ENCODE assay signal across 14 cellular contexts in genomic region chr4:90215286-90215685, GRCh38.
DNase-seq lines count a peak whose midpoint lies in the region; ATAC-seq, FAIRE-seq and TF ChIP-seq lines count a peak whose summit lies in the region.
"Had no signal": no experiment of that assay in that cellular context is flagged by ENCODE, and none has a peak within 500 bp of the region (broad histone marks: within the 10 kb centered on the region; RNA-seq: fewer than 3 reads in every experiment).

No MANE protein-coding gene starts in this region.

- peak; percentile 3 for FAIRE-seq in kidney (lab: Jason Lieb, UNC)

- H3K9me3 ChIP-seq in kidney (ENCODE audit: control insufficient read depth in 1 of 2, low read length in 2 of 2) (no peaks in the 10 kb centered on the region), SK-N-SH (no peaks in the 10 kb centered on the region)
- H3K9me3 ChIP-seq: prostate gland had no signal

- 16% methylated on average over 1 of the region's 1 CpG for WGBS in SK-N-SH (ENCODE audit: low lambda C conversion rate)

- H3K36me3 ChIP-seq in kidney (ENCODE audit: control insufficient read depth in 1 of 2, insufficient read depth in 2 of 2, low read length in 2 of 2) (no peaks in the 10 kb centered on the region), SK-N-SH (replicated peaks in 1 of 2; ENCODE audit: control insufficient read depth in 1 of 2, insufficient read depth in 2 of 2, low read length in 1 of 2) (no peaks in the 10 kb centered on the region)
- H3K36me3 ChIP-seq: prostate gland had no signal

- H3K9me2 ChIP-seq in SK-N-SH, result no peaks in the 10 kb centered on the region

- H3K27me3 ChIP-seq in SK-N-SH (ENCODE audit: insufficient read depth), result no peaks in the 10 kb centered on the region

- no peak overlapping the region for H3K4me2 ChIP-seq in SK-N-SH

- ATAC-seq in GM18868 (IDR thresholded peaks at IDR 0.05; ENCODE audit: unreplicated experiment) (peak; percentile 56), GM21717 (IDR thresholded peaks at IDR 0.05; ENCODE audit: unreplicated experiment) (peak; percentile 50), HG03520 (IDR thresholded peaks at IDR 0.05; ENCODE audit: unreplicated experiment) (peak; percentile 45)

- intact Hi-C loops in kidney (cut with DNase I), result no loop called here

- H3K79me2 ChIP-seq in SK-N-SH (ENCODE audit: insufficient read depth), result no peaks in the 10 kb centered on the region

- DNase-seq in kidney (no peak), SK-N-SH (no peak), A172 (ENCODE audit: low spot score) (no peak), islet precursor cell (no peak)
- no peak for DNase-seq in stimulated activated CD4-positive, alpha-beta T cell treated with anti-CD3 and anti-CD28 coated beads, Interleukin-4, amount 100 ng/mL, for 4 hours
- DNase-seq: activated CD4-positive, alpha-beta memory T cell treated with anti-CD3 and anti-CD28 coated beads for 36 hours; activated naive CD4-positive, alpha-beta T cell treated with anti-CD3 and anti-CD28 coated beads for 36 hours; central memory CD4-positive, alpha-beta T cell; NCI-H2171 had no signal

- H3K4me1 ChIP-seq in kidney (ENCODE audit: control insufficient read depth in 1 of 2, insufficient read depth in 1 of 2, low read depth in 1 of 2, low read length in 2 of 2) (no peaks in the 10 kb centered on the region), SK-N-SH (ENCODE audit: control insufficient read depth in 1 of 2, insufficient read depth in 2 of 2, low read depth in 1 of 2, low read length in 1 of 2) (no peaks in the 10 kb centered on the region; a peak in 1 of 4 replicates)
- H3K4me1 ChIP-seq: prostate gland had no signal

- no peak overlapping the region for H2AFZ ChIP-seq in SK-N-SH (ENCODE audit: low read depth)

- TF ChIP-seq EP300 in SK-N-SH (IDR thresholded peaks at IDR 0.05; ENCODE audit: borderline replicate concordance in 1 of 2, low read depth in 1 of 2, low read length in 1 of 2), result no peak

- no peak overlapping the region for H3K27ac ChIP-seq in kidney (ENCODE audit: low read depth in 2 of 2, low read length in 2 of 2)
- no peak overlapping the region for H3K27ac ChIP-seq in SK-N-SH (ENCODE audit: low read depth in 2 of 2, low read length in 1 of 2)
- H3K27ac ChIP-seq: C4-2B, prostate gland had no signal

- CTCF ChIA-PET in SK-N-SH (lab: Yijun Ruan, JAX), result interaction anchor here (0.6 to 0.7 kb wide), 2 partner anchors 19 to 939 kb away, joined by 3 read pairs; no protein-coding TSS in a partner anchor

- no peaks in the 10 kb centered on the region for H3F3A ChIP-seq in SK-N-SH (replicated peaks; ENCODE audit: insufficient read depth)

- H3K4me3 ChIP-seq in kidney (ENCODE audit: low read length in 2 of 2) (no peak overlapping the region), SK-N-SH (ENCODE audit: low read depth in 2 of 2, low read length in 1 of 2) (no peak overlapping the region)
- H3K4me3 ChIP-seq: prostate gland had no signal

- TF ChIP-seq RAD21 in SK-N-SH (IDR thresholded peaks at IDR 0.05; ENCODE audit: low read length), result no peak

- no peak overlapping the region for H3K9ac ChIP-seq in kidney (ENCODE audit: low read length in 2 of 2)
- H3K9ac ChIP-seq in SK-N-SH, result no peak overlapping the region

- POLR2A ChIA-PET in SK-N-SH (lab: Yijun Ruan, JAX), result no interaction called here

- H4K20me1 ChIP-seq in SK-N-SH (ENCODE audit: insufficient read depth), result no peaks in the 10 kb centered on the region

- no peak for TF ChIP-seq CTCF in kidney (IDR thresholded peaks at IDR 0.05; ENCODE audit: borderline replicate concordance, extremely low read depth, insufficient read depth)
- TF ChIP-seq CTCF in SK-N-SH (IDR thresholded peaks at IDR 0.05), result no peak

TF ChIP-seq in SK-N-SH, 30 proteins besides CTCF, POLR2A, EP300 and RAD21:
- no peak for TF ChIP-seq RXRA (IDR thresholded peaks at IDR 0.05; ENCODE audit: borderline replicate concordance, low read depth)
- TF ChIP-seq USF1 (IDR thresholded peaks at IDR 0.05; ENCODE audit: borderline replicate concordance, low read depth), result no peak
